In the genomic region with DNA sequence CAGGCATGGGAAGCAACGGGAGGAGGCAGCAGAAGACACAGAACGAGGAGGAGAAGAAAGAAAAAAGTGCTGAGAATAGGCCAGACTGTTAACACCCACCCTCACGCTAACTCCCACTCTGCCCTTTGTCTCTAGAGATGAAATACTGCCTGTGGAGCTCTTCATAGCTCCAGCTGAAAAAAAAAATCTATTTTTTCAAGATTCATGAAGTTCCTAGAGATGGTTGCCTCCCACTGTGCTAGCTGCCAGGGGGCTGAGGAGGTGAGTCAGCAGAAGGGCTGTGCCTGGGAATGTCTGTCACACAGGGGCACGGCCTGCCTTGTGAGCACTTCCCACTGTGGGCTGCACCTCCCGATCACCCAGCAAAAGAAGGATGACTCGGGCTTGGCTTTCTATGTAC, we compare ENCODE assay signal across 8 cellular contexts. TPM values are rescaled to one million over a fixed set of nuclear protein-coding genes. Genes with fewer than 3 reads are reported as not detected.
DNase-seq lines count a peak whose midpoint lies in the region; FAIRE-seq and TF ChIP-seq lines count a peak whose summit lies in the region.

No MANE protein-coding gene starts in this region.

- CTCF ChIA-PET in AG04449 (lab: Yijun Ruan, JAX), result interaction anchor here (0.5 to 3.2 kb wide), 11 partner anchors 9 to 143 kb away, joined by 3 to 15 read pairs (median 3); no protein-coding TSS in a partner anchor

- FAIRE-seq in GM19239 (lab: Jason Lieb, UNC), result no peak

- H3K36me3 Mint-ChIP-seq in T-helper 2 cell treated with Interferon-gamma antibody and Interleukin-4, amounts not matched to agents 5 μg/mL and 100 μg/mL, for 36 hours (ENCODE audit: low read depth), result peaks cover 31% of the 10 kb centered on the region

- H3K4me3 ChIP-seq in AG04449 (ENCODE audit: low read depth, low read length), result no peak overlapping the region
- no peak overlapping the region for H3K4me3 ChIP-seq in epithelial cell of esophagus (ENCODE audit: low read length)

- no peaks in the 10 kb centered on the region for H3K27me3 Mint-ChIP-seq in T-helper 2 cell treated with Interferon-gamma antibody and Interleukin-4, amounts not matched to agents 5 μg/mL and 100 μg/mL, for 36 hours (ENCODE audit: low read depth)

- no peak overlapping the region for H3K4me3 Mint-ChIP-seq in T-helper 2 cell treated with Interferon-gamma antibody and Interleukin-4, amounts not matched to agents 5 μg/mL and 100 μg/mL, for 36 hours

- H3K4me1 Mint-ChIP-seq in T-helper 2 cell treated with Interferon-gamma antibody and Interleukin-4, amounts not matched to agents 5 μg/mL and 100 μg/mL, for 36 hours (ENCODE audit: low read depth), result peaks cover 11% of the 10 kb centered on the region

- H3K9me3 Mint-ChIP-seq in T-helper 2 cell treated with Interferon-gamma antibody and Interleukin-4, amounts not matched to agents 5 μg/mL and 100 μg/mL, for 36 hours, result no peaks in the 10 kb centered on the region

- no peak overlapping the region for H3K27ac Mint-ChIP-seq in T-helper 2 cell treated with Interferon-gamma antibody and Interleukin-4, amounts not matched to agents 5 μg/mL and 100 μg/mL, for 36 hours

- TF ChIP-seq CTCF in AG04449 (IDR thresholded peaks at IDR 0.05; ENCODE audit: insufficient read depth, low read length, missing control alignments) (no peak), epithelial cell of esophagus (IDR thresholded peaks at IDR 0.05; ENCODE audit: insufficient read depth, low read depth, low read length, missing control alignments) (no peak)

- DNase-seq in AG04449 (ENCODE audit: low read depth, low spot score), result peak; percentile 59
- DNase-seq in NCI-H2171 treated with DMSO at 0.1 percent for 48 hours (lab: John Stamatoyannopoulos, UW), result peak; percentile 89
- peak; percentile 67 for DNase-seq in epithelial cell of esophagus (ENCODE audit: low read depth)
- peak; percentile 36 for DNase-seq in mucosa of gallbladder (ENCODE audit: low spot score)
- DNase-seq in HT-29 (ENCODE audit: low spot score), result no peak
- DNase-seq in cerebellar cortex (ENCODE audit: low spot score), result no peak
- DNase-seq in GM19239 (ENCODE audit: insufficient read length, low spot score), result no peak
- no peak for DNase-seq in T-helper 2 cell treated with Interferon-gamma antibody and Interleukin-4, amounts not matched to agents 5 μg/mL and 100 μg/mL, for 36 hours (ENCODE audit: low spot score)

- POLR2A ChIA-PET in AG04449 (lab: Yijun Ruan, JAX), result interaction anchor here (0.9 kb wide), 1 partner anchor 41 kb away, joined by 3 read pairs; no protein-coding TSS in a partner anchor

RNA-seq across cellular contexts. Expression of a gene that starts 44.3 kb away (rescaled TPM):
- total RNA-seq in mucosa of gallbladder, result 38.6 TPM
- total RNA-seq in HT-29 (2014; rRNA removed; shearing (Covaris generic)), result 2.0 and 3.8 TPM in 2 replicates

Comparison
In these comparisons a context has a peak if more than half of its experiments do, and no peak if none do; other contexts are left out.
1. DNase-seq: peak in AG04449 (single experiment), NCI-H2171 treated with DMSO at 0.1 percent for 48 hours (single experiment), epithelial cell of esophagus (single experiment) and mucosa of gallbladder (single experiment); none in HT-29 (single experiment), cerebellar cortex (single experiment), GM19239 (single experiment) and T-helper 2 cell treated with Interferon-gamma antibody and Interleukin-4, amounts not matched to agents 5 μg/mL and 100 μg/mL, for 36 hours (single experiment).